Comparison of ENCODE assay signal across 24 cellular contexts in genomic region chr11:76391039-76391438, GRCh38. TPM values are rescaled to one million over a fixed set of nuclear protein-coding genes. Genes with fewer than 3 reads are reported as not detected.
A peak's percentile ranks its signal among the peaks of the same experiment; 100 is the strongest.
DNase-seq lines count a peak whose midpoint lies in the region; ATAC-seq, FAIRE-seq and TF ChIP-seq lines count a peak whose summit lies in the region.
"Had no signal": no experiment of that assay in that cellular context is flagged by ENCODE, and none has a peak within 500 bp of the region (broad histone marks: within the 10 kb centered on the region; RNA-seq: fewer than 3 reads in every experiment).

No MANE protein-coding gene starts in this region.

- intact Hi-C loops in CD4-positive, alpha-beta T cell (cut with DNase I, micrococcal nuclease): no loop called here
- intact Hi-C loops in activated naive CD4-positive, alpha-beta T cell treated with anti-CD3 and anti-CD28 coated beads for 36 hours (cut with micrococcal nuclease): no loop called here

- H3K27me3 ChIP-seq in astrocyte (ENCODE audit: insufficient read depth, low read length): no peaks in the 10 kb centered on the region
- no peaks in the 10 kb centered on the region for H3K27me3 ChIP-seq in CD4-positive, alpha-beta T cell (ENCODE audit: control insufficient read depth, insufficient read depth, low read length)
- H3K27me3 ChIP-seq: colonic mucosa, transverse colon had no signal

- no peak overlapping the region for H2AFZ ChIP-seq in astrocyte (ENCODE audit: low read depth, low read length)
- H2AFZ ChIP-seq: PC-9 had no signal

- no peaks in the 10 kb centered on the region for H3K4me1 ChIP-seq in astrocyte (ENCODE audit: insufficient read depth, low read length)
- H3K4me1 ChIP-seq: colonic mucosa had no signal

- peak; percentile 23 for DNase-seq in LNCaP clone FGC (ENCODE audit: low read depth)
- peak; percentile 51 to 88 for DNase-seq in NCI-H2081 (lab: John Stamatoyannopoulos, UW)
- peak; percentile 41 for DNase-seq in astrocyte (ENCODE audit: low read depth)
- no peak for DNase-seq in nephron progenitor cell
- DNase-seq in activated T-cell treated with anti-CD3 and anti-CD28 coated beads, Interleukin-2, amount 50 U/mL, for 4 hours: no peak
- DNase-seq in CD4-positive, alpha-beta T cell: no peak
- no peak for DNase-seq in activated naive CD4-positive, alpha-beta T cell treated with anti-CD3 and anti-CD28 coated beads for 36 hours
- DNase-seq in amygdala (lab: John Stamatoyannopoulos, UW): no peak
- DNase-seq: activated CD4-positive, alpha-beta T cell treated with anti-CD3 and anti-CD28 coated beads, Interleukin-2, amount 50 U/mL, for 48 hours; activated naive CD4-positive, alpha-beta T cell; Caco-2; colonic mucosa; H7; naive thymus-derived CD8-positive, alpha-beta T cell; NCI-H187; NCI-H82; PC-9; posterior cingulate gyrus; stimulated activated CD4-positive, alpha-beta T cell treated with anti-CD3 and anti-CD28 coated beads, Interleukin-1b, Interleukin-23, amount 100 ng/mL, for 48 hours; transverse colon had no signal

- no peaks in the 10 kb centered on the region for H3K36me3 ChIP-seq in astrocyte (ENCODE audit: insufficient read depth, low read length)
- H3K36me3 ChIP-seq: colonic mucosa, transverse colon had no signal

- H3K27me3 Mint-ChIP-seq in astrocyte (ENCODE audit: low read depth, unreplicated experiment) (peaks cover 3% of the 10 kb centered on the region), nephron progenitor cell (ENCODE audit: low read depth, poor library complexity) (peaks cover 8% of the 10 kb centered on the region)
- H3K27me3 Mint-ChIP-seq in activated T-cell treated with anti-CD3 and anti-CD28 coated beads, Interleukin-2, amount 50 U/mL, for 4 hours (ENCODE audit: low read depth): no peaks in the 10 kb centered on the region
- no peaks in the 10 kb centered on the region for H3K27me3 Mint-ChIP-seq in CD4-positive, alpha-beta T cell
- H3K27me3 Mint-ChIP-seq in activated naive CD4-positive, alpha-beta T cell treated with anti-CD3 and anti-CD28 coated beads for 36 hours (ENCODE audit: low read depth): no peaks in the 10 kb centered on the region
- H3K27me3 Mint-ChIP-seq: naive thymus-derived CD8-positive, alpha-beta T cell; stimulated activated naive CD8-positive, alpha-beta T cell treated with anti-CD3 and anti-CD28 coated beads, Interleukin-15, Interleukin-2, amounts not matched to agents 100 ng/mL and 50 ng/mL, for 24 hours had no signal

- ATAC-seq in activated T-cell treated with anti-CD3 and anti-CD28 coated beads, Interleukin-2, amount 50 U/mL, for 4 hours: no peak
- no peak for ATAC-seq in CD4-positive, alpha-beta T cell (ENCODE audit: poor library complexity)
- ATAC-seq: GM12878; naive thymus-derived CD8-positive, alpha-beta T cell had no signal

- peaks cover 3% of the 10 kb centered on the region for H3K36me3 Mint-ChIP-seq in astrocyte (ENCODE audit: low read depth, unreplicated experiment)
- H3K36me3 Mint-ChIP-seq in nephron progenitor cell (ENCODE audit: low read depth): peaks cover 28% of the 10 kb centered on the region
- peaks cover 1% of the 10 kb centered on the region for H3K36me3 Mint-ChIP-seq in activated T-cell treated with anti-CD3 and anti-CD28 coated beads, Interleukin-2, amount 50 U/mL, for 4 hours (ENCODE audit: insufficient read depth)
- H3K36me3 Mint-ChIP-seq in CD4-positive, alpha-beta T cell (ENCODE audit: low read depth): no peaks in the 10 kb centered on the region
- H3K36me3 Mint-ChIP-seq in activated naive CD4-positive, alpha-beta T cell treated with anti-CD3 and anti-CD28 coated beads for 36 hours (ENCODE audit: low read depth): no peaks in the 10 kb centered on the region
- H3K36me3 Mint-ChIP-seq: naive thymus-derived CD8-positive, alpha-beta T cell had no signal

- no peak overlapping the region for H3K27ac ChIP-seq in astrocyte (ENCODE audit: low read depth, low read length)
- no peak overlapping the region for H3K27ac ChIP-seq in CD4-positive, alpha-beta T cell (ENCODE audit: low read depth, low read length)
- H3K27ac ChIP-seq: colonic mucosa, PC-9 had no signal

- no peak overlapping the region for H3K9ac ChIP-seq in astrocyte (ENCODE audit: low read length)

- H4K20me1 ChIP-seq in astrocyte (ENCODE audit: insufficient read depth, low read length): no peaks in the 10 kb centered on the region

- no peaks in the 10 kb centered on the region for H3K9me3 ChIP-seq in astrocyte (ENCODE audit: insufficient read depth, low read depth, low read length)
- no peaks in the 10 kb centered on the region for H3K9me3 ChIP-seq in CD4-positive, alpha-beta T cell (ENCODE audit: control insufficient read depth, low read length)
- H3K9me3 ChIP-seq: Caco-2, colonic mucosa, transverse colon had no signal

- no peaks in the 10 kb centered on the region for H3K9me3 Mint-ChIP-seq in astrocyte (ENCODE audit: unreplicated experiment)
- H3K9me3 Mint-ChIP-seq in nephron progenitor cell: no peaks in the 10 kb centered on the region
- H3K9me3 Mint-ChIP-seq in activated T-cell treated with anti-CD3 and anti-CD28 coated beads, Interleukin-2, amount 50 U/mL, for 4 hours: no peaks in the 10 kb centered on the region
- no peaks in the 10 kb centered on the region for H3K9me3 Mint-ChIP-seq in CD4-positive, alpha-beta T cell
- no peaks in the 10 kb centered on the region for H3K9me3 Mint-ChIP-seq in activated naive CD4-positive, alpha-beta T cell treated with anti-CD3 and anti-CD28 coated beads for 36 hours
- H3K9me3 Mint-ChIP-seq: naive thymus-derived CD8-positive, alpha-beta T cell; stimulated activated naive CD8-positive, alpha-beta T cell treated with anti-CD3 and anti-CD28 coated beads, Interleukin-15, Interleukin-2, amounts not matched to agents 100 ng/mL and 50 ng/mL, for 24 hours; T-helper 2 cell treated with Interferon-gamma antibody and Interleukin-4, amounts not matched to agents 5 μg/mL and 100 μg/mL, for 36 hours had no signal

- H3K27ac Mint-ChIP-seq in astrocyte (ENCODE audit: unreplicated experiment): no peak overlapping the region
- H3K27ac Mint-ChIP-seq in nephron progenitor cell: peak overlapping the region; percentile 88
- H3K27ac Mint-ChIP-seq in CD4-positive, alpha-beta T cell: no peak overlapping the region
- no peak overlapping the region for H3K27ac Mint-ChIP-seq in activated naive CD4-positive, alpha-beta T cell treated with anti-CD3 and anti-CD28 coated beads for 36 hours
- H3K27ac Mint-ChIP-seq: stimulated activated naive CD8-positive, alpha-beta T cell treated with anti-CD3 and anti-CD28 coated beads, Interleukin-15, Interleukin-2, amounts not matched to agents 100 ng/mL and 50 ng/mL, for 24 hours; T-helper 2 cell treated with Interferon-gamma antibody and Interleukin-4, amounts not matched to agents 5 μg/mL and 100 μg/mL, for 36 hours had no signal

- TF ChIP-seq CTCF in LNCaP clone FGC (IDR thresholded peaks at IDR 0.05; ENCODE audit: control insufficient read depth, extremely low read depth, insufficient read depth) (no peak), astrocyte (IDR thresholded peaks at IDR 0.05; ENCODE audit: insufficient read depth, low read depth, low read length) (no peak), nephron progenitor cell (IDR thresholded peaks at IDR 0.05) (no peak)
- TF ChIP-seq CTCF in CD4-positive, alpha-beta T cell (IDR thresholded peaks at IDR 0.05): no peak

- H3K79me2 ChIP-seq in astrocyte (ENCODE audit: insufficient read depth, low read length): no peaks in the 10 kb centered on the region

- H3K4me2 ChIP-seq in astrocyte (ENCODE audit: low read length): no peak overlapping the region
- H3K4me2 ChIP-seq: PC-9 had no signal

- CTCF ChIA-PET in CD4-positive, alpha-beta T cell (lab: Charles Lee): no interaction called here
- CTCF ChIA-PET in activated naive CD4-positive, alpha-beta T cell treated with anti-CD3 and anti-CD28 coated beads for 36 hours (lab: Charles Lee): no interaction called here

- FAIRE-seq in astrocyte (lab: Jason Lieb, UNC): no peak
- FAIRE-seq: GM12878, keratinocyte had no signal

- H3K4me3 Mint-ChIP-seq in astrocyte (ENCODE audit: unreplicated experiment) (no peak overlapping the region), nephron progenitor cell (no peak overlapping the region)
- no peak overlapping the region for H3K4me3 Mint-ChIP-seq in activated T-cell treated with anti-CD3 and anti-CD28 coated beads, Interleukin-2, amount 50 U/mL, for 4 hours
- H3K4me3 Mint-ChIP-seq in CD4-positive, alpha-beta T cell: no peak overlapping the region
- no peak overlapping the region for H3K4me3 Mint-ChIP-seq in activated naive CD4-positive, alpha-beta T cell treated with anti-CD3 and anti-CD28 coated beads for 36 hours
- H3K4me3 Mint-ChIP-seq: naive thymus-derived CD8-positive, alpha-beta T cell; stimulated activated naive CD8-positive, alpha-beta T cell treated with anti-CD3 and anti-CD28 coated beads, Interleukin-15, Interleukin-2, amounts not matched to agents 100 ng/mL and 50 ng/mL, for 24 hours; T-helper 2 cell treated with Interferon-gamma antibody and Interleukin-4, amounts not matched to agents 5 μg/mL and 100 μg/mL, for 36 hours had no signal

- H3K4me1 Mint-ChIP-seq in astrocyte (ENCODE audit: low read depth, unreplicated experiment) (no peaks in the 10 kb centered on the region), nephron progenitor cell (peaks cover 30% of the 10 kb centered on the region)
- H3K4me1 Mint-ChIP-seq in activated T-cell treated with anti-CD3 and anti-CD28 coated beads, Interleukin-2, amount 50 U/mL, for 4 hours (ENCODE audit: low read depth): peaks cover 4% of the 10 kb centered on the region
- peaks cover 13% of the 10 kb centered on the region for H3K4me1 Mint-ChIP-seq in CD4-positive, alpha-beta T cell (ENCODE audit: low read depth)
- H3K4me1 Mint-ChIP-seq in activated naive CD4-positive, alpha-beta T cell treated with anti-CD3 and anti-CD28 coated beads for 36 hours (ENCODE audit: low read depth): no peaks in the 10 kb centered on the region

- H3K4me3 ChIP-seq in LNCaP clone FGC (ENCODE audit: low read depth, low read length): no peak overlapping the region
- H3K4me3 ChIP-seq in astrocyte (ENCODE audit: insufficient read depth, low read depth, low read length): no peak overlapping the region
- H3K4me3 ChIP-seq: colonic mucosa, GM12878, PC-9, transverse colon had no signal

- POLR2A ChIA-PET in CD4-positive, alpha-beta T cell (lab: Charles Lee): no interaction called here

RNA-seq across cellular contexts. Expression of gene GVQW3, which starts 9.9 kb away (rescaled TPM):
- 2.0 TPM in 2 replicates for total RNA-seq in astrocyte
- 1 to 10 TPM; 1.9 to 2.2 (median 2.1) TPM for total RNA-seq in activated T-cell treated with anti-CD3 and anti-CD28 coated beads, Interleukin-2, amount 50 U/mL, for 4 hours
- total RNA-seq in CD4-positive, alpha-beta T cell: 1 to 10 TPM; 1.8 TPM
- 1 to 10 TPM; 1.7 to 2.1 TPM for total RNA-seq in activated naive CD4-positive, alpha-beta T cell treated with anti-CD3 and anti-CD28 coated beads for 36 hours

RNA-seq across cellular contexts. Expression of gene THAP12, which starts 10.1 kb away (rescaled TPM):
- total RNA-seq in astrocyte: 30.3 and 31.3 TPM in 2 replicates
- 10 to 100 TPM; 70.5 to 71.7 (median 71.3) TPM for total RNA-seq in activated T-cell treated with anti-CD3 and anti-CD28 coated beads, Interleukin-2, amount 50 U/mL, for 4 hours
- 10 to 100 TPM; 34.8 to 36.3 TPM for total RNA-seq in CD4-positive, alpha-beta T cell
- total RNA-seq in activated naive CD4-positive, alpha-beta T cell treated with anti-CD3 and anti-CD28 coated beads for 36 hours: 10 to 100 TPM; 39.4 to 40.6 TPM

RNA-seq across cellular contexts. Expression of gene EMSY, which starts 53.8 kb away (rescaled TPM):
- total RNA-seq in astrocyte: 18.8 and 18.9 TPM in 2 replicates
- 10 to 100 TPM; 18.2 to 21.3 (median 19.7) TPM for total RNA-seq in activated T-cell treated with anti-CD3 and anti-CD28 coated beads, Interleukin-2, amount 50 U/mL, for 4 hours
- total RNA-seq in CD4-positive, alpha-beta T cell: 10 to 100 TPM; 20.9 to 21.8 TPM
- total RNA-seq in activated naive CD4-positive, alpha-beta T cell treated with anti-CD3 and anti-CD28 coated beads for 36 hours: 10 to 100 TPM; 23.2 to 26.7 TPM

Comparison
In these comparisons a context has a peak if more than half of its experiments do, and no peak if none do; other contexts are left out.
1. DNase-seq: peak in LNCaP clone FGC (single experiment), NCI-H2081 (2 of 2) and astrocyte (single experiment); none in nephron progenitor cell (single experiment), activated T-cell treated with anti-CD3 and anti-CD28 coated beads, Interleukin-2, amount 50 U/mL, for 4 hours (single experiment), CD4-positive, alpha-beta T cell (0 of 10), activated naive CD4-positive, alpha-beta T cell treated with anti-CD3 and anti-CD28 coated beads for 36 hours (single experiment) and amygdala (0 of 56).